In the genomic region with DNA sequence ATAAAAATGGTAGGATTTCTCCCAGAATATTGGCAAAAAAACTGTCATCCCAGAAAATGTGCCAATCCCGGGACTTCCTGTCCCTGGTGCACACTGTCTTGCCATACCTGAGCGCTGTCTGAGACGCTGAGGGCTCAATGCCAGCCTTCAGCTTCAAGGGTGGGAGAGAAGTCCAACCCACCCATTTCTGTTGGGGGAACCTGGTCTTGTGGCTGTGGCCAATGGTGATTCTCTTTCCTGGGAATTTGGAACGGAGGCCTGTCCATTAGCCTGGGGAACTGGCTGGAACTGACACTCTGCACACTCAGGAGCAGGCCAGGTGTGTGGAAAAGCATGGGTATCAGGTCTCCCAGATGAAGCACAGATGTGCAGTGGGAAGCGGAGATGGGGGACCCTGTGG, we compare ENCODE assay signal across 20 cellular contexts. TPM values are rescaled to one million over a fixed set of nuclear protein-coding genes. Genes with fewer than 3 reads are reported as not detected.
A peak's percentile ranks its signal among the peaks of the same experiment; 100 is the strongest.
DNase-seq lines count a peak whose midpoint lies in the region; ATAC-seq and TF ChIP-seq lines count a peak whose summit lies in the region.
"Had no signal": no experiment of that assay in that cellular context is flagged by ENCODE, and none has a peak within 500 bp of the region (broad histone marks: within the 10 kb centered on the region; RNA-seq: fewer than 3 reads in every experiment).

No MANE protein-coding gene starts in this region.

- peak; percentile 17 for DNase-seq in Right ventricle myocardium inferior (ENCODE audit: missing footprints)
- no peak for DNase-seq in left ventricle myocardium superior
- no peak for DNase-seq in right atrium auricular region (ENCODE audit: low spot score)
- DNase-seq in gastrocnemius medialis = peak in 1 of 2 donors; percentile 13
- peak; percentile 46 for DNase-seq in upper lobe of right lung
- no peak for DNase-seq in Ammon's horn (ENCODE audit: low spot score)
- no peak for DNase-seq in NCI-H446 (lab: John Stamatoyannopoulos, UW)
- DNase-seq in activated T-helper 1 cell treated with anti-CD3 and anti-CD28 coated beads, Interleukin-12 subunit alpha, Interleukin-12 subunit beta, Interleukin-2, Interleukin-4 antibody, amounts not matched to agents 30 ng/mL and 10 ng/mL and 1 ng/mL, durations not matched to agents 14 hours and 24 hours and 36 hours (ENCODE audit: low spot score) = no peak
- DNase-seq: 8988T, Caco-2, GDM1, HCEC 1CT, NCI-H1105, NCI-H2081, NCI-H510A, NCI-H748 treated with DMSO at 0.1 percent for 48 hours had no signal

- H3K9me3 Mint-ChIP-seq in activated T-helper 1 cell treated with anti-CD3 and anti-CD28 coated beads, Interleukin-12 subunit alpha, Interleukin-12 subunit beta, Interleukin-2, Interleukin-4 antibody, amounts not matched to agents 30 ng/mL and 10 ng/mL and 1 ng/mL, durations not matched to agents 14 hours and 24 hours and 36 hours = no peaks in the 10 kb centered on the region
- H3K9me3 Mint-ChIP-seq: GM23338 had no signal

- peaks cover 0 to 93% of the 10 kb centered on the region in 2 donors for H3K4me1 ChIP-seq in right atrium auricular region
- H3K4me1 ChIP-seq in gastrocnemius medialis = peaks cover 27 to 48% of the 10 kb centered on the region in 2 donors
- H3K4me1 ChIP-seq in upper lobe of right lung = peaks cover 43% of the 10 kb centered on the region

- H3K27me3 Mint-ChIP-seq in activated T-helper 1 cell treated with anti-CD3 and anti-CD28 coated beads, Interleukin-12 subunit alpha, Interleukin-12 subunit beta, Interleukin-2, Interleukin-4 antibody, amounts not matched to agents 30 ng/mL and 10 ng/mL and 1 ng/mL, durations not matched to agents 14 hours and 24 hours and 36 hours (ENCODE audit: insufficient read depth) = no peaks in the 10 kb centered on the region
- H3K27me3 Mint-ChIP-seq: B cell had no signal

- peaks cover 26% of the 10 kb centered on the region for H3K36me3 Mint-ChIP-seq in activated T-helper 1 cell treated with anti-CD3 and anti-CD28 coated beads, Interleukin-12 subunit alpha, Interleukin-12 subunit beta, Interleukin-2, Interleukin-4 antibody, amounts not matched to agents 30 ng/mL and 10 ng/mL and 1 ng/mL, durations not matched to agents 14 hours and 24 hours and 36 hours (ENCODE audit: low read depth)

- H3K36me3 ChIP-seq in right atrium auricular region (peaks cover 50% of the 10 kb centered on the region), gastrocnemius medialis (peaks cover 0 to 46% of the 10 kb centered on the region in 2 donors), upper lobe of right lung (peaks cover 65% of the 10 kb centered on the region)

- intact Hi-C loops in Right ventricle myocardium inferior (cut with DNase I) (no loop called here), left ventricle myocardium superior (cut with micrococcal nuclease) (no loop called here), gastrocnemius medialis (cut with DNase I; ENCODE audit: low total_unique reads) (no loop called here), upper lobe of right lung (cut with DNase I) (no loop called here)
- intact Hi-C loops in activated T-helper 1 cell treated with anti-CD3 and anti-CD28 coated beads, Interleukin-12 subunit alpha, Interleukin-12 subunit beta, Interleukin-2, Interleukin-4 antibody, amounts not matched to agents 30 ng/mL and 10 ng/mL and 1 ng/mL, durations not matched to agents 14 hours and 24 hours and 36 hours (cut with micrococcal nuclease) = no loop called here

- no peak overlapping the region for H3K4me3 Mint-ChIP-seq in activated T-helper 1 cell treated with anti-CD3 and anti-CD28 coated beads, Interleukin-12 subunit alpha, Interleukin-12 subunit beta, Interleukin-2, Interleukin-4 antibody, amounts not matched to agents 30 ng/mL and 10 ng/mL and 1 ng/mL, durations not matched to agents 14 hours and 24 hours and 36 hours
- H3K4me3 Mint-ChIP-seq: B cell, GM23338 had no signal

- no peak for TF ChIP-seq POLR2A in gastrocnemius medialis (IDR thresholded peaks at IDR 0.05)

- in situ Hi-C loops in gastrocnemius medialis (cut with MboI; ENCODE audit: low sequenced_read_pairs in 4 of 4) = no loop called here

- ATAC-seq in Right ventricle myocardium inferior (no peak), left ventricle myocardium superior (no peak), gastrocnemius medialis (no peak), upper lobe of right lung (no peak)
- ATAC-seq: GM23338 had no signal

- peaks cover 23% of the 10 kb centered on the region for H3K4me1 Mint-ChIP-seq in activated T-helper 1 cell treated with anti-CD3 and anti-CD28 coated beads, Interleukin-12 subunit alpha, Interleukin-12 subunit beta, Interleukin-2, Interleukin-4 antibody, amounts not matched to agents 30 ng/mL and 10 ng/mL and 1 ng/mL, durations not matched to agents 14 hours and 24 hours and 36 hours (ENCODE audit: low read depth)

- peak overlapping the region; percentile 96 to 98 for H3K27ac ChIP-seq in right atrium auricular region
- H3K27ac ChIP-seq in gastrocnemius medialis = peak overlapping the region; percentile 46 to 99 (median 94)
- no peak overlapping the region for H3K27ac ChIP-seq in upper lobe of right lung

- H3K27ac Mint-ChIP-seq in activated T-helper 1 cell treated with anti-CD3 and anti-CD28 coated beads, Interleukin-12 subunit alpha, Interleukin-12 subunit beta, Interleukin-2, Interleukin-4 antibody, amounts not matched to agents 30 ng/mL and 10 ng/mL and 1 ng/mL, durations not matched to agents 14 hours and 24 hours and 36 hours = no peak overlapping the region
- H3K27ac Mint-ChIP-seq: B cell, GM23338 had no signal

- TF ChIP-seq CTCF in right atrium auricular region (IDR thresholded peaks at IDR 0.05) (no peak), gastrocnemius medialis (IDR thresholded peaks at IDR 0.05 in 4 of 5, conservative IDR thresholded peaks at IDR 0.05 in 1 of 5) (no peak), upper lobe of right lung (IDR thresholded peaks at IDR 0.05) (no peak)

- no peaks in the 10 kb centered on the region for H3K9me3 ChIP-seq in right atrium auricular region
- no peaks in the 10 kb centered on the region for H3K9me3 ChIP-seq in gastrocnemius medialis
- no peaks in the 10 kb centered on the region for H3K9me3 ChIP-seq in upper lobe of right lung
- H3K9me3 ChIP-seq: Caco-2 had no signal

- H3K27me3 ChIP-seq in right atrium auricular region (no peaks in the 10 kb centered on the region), gastrocnemius medialis (no peaks in the 10 kb centered on the region), upper lobe of right lung (no peaks in the 10 kb centered on the region)

- no peak overlapping the region for H3K4me3 ChIP-seq in right atrium auricular region
- H3K4me3 ChIP-seq in gastrocnemius medialis = no peak overlapping the region
- H3K4me3 ChIP-seq in upper lobe of right lung = no peak overlapping the region
- H3K4me3 ChIP-seq: GM23338 had no signal

RNA-seq across cellular contexts. Expression of a gene that starts 6.7 kb away (rescaled TPM):
- 34.1 TPM for total RNA-seq in Right ventricle myocardium inferior
- 37.9 TPM for total RNA-seq in left ventricle myocardium superior
- 10 to 100 TPM; 38.5 to 53.9 TPM for total RNA-seq in right atrium auricular region
- total RNA-seq in gastrocnemius medialis = 10 to 100 TPM; 10.2 to 24.7 (median 18.1) TPM
- total RNA-seq in upper lobe of right lung = 45.4 TPM
- total RNA-seq in activated T-helper 1 cell treated with anti-CD3 and anti-CD28 coated beads, Interleukin-12 subunit alpha, Interleukin-12 subunit beta, Interleukin-2, Interleukin-4 antibody, amounts not matched to agents 30 ng/mL and 10 ng/mL and 1 ng/mL, durations not matched to agents 14 hours and 24 hours and 36 hours = 18.1 and 21.4 TPM in 2 replicates

RNA-seq across cellular contexts. Expression of a gene that starts 6.9 kb away (rescaled TPM):
- 15.7 TPM for total RNA-seq in Right ventricle myocardium inferior
- 15.4 TPM for total RNA-seq in left ventricle myocardium superior
- total RNA-seq in right atrium auricular region = 10 to 100 TPM; 14.8 to 15.2 TPM
- 10 to 100 TPM in 1 of 4 donors, 1 to 10 TPM in 3; 7.1 to 11.9 (median 9.5) TPM for total RNA-seq in gastrocnemius medialis
- total RNA-seq in upper lobe of right lung = 33.7 TPM
- 11.2 and 14.3 TPM in 2 replicates for total RNA-seq in activated T-helper 1 cell treated with anti-CD3 and anti-CD28 coated beads, Interleukin-12 subunit alpha, Interleukin-12 subunit beta, Interleukin-2, Interleukin-4 antibody, amounts not matched to agents 30 ng/mL and 10 ng/mL and 1 ng/mL, durations not matched to agents 14 hours and 24 hours and 36 hours

RNA-seq across cellular contexts. Expression of a gene that starts 37.1 kb away (rescaled TPM):
- 5.0 TPM for total RNA-seq in Right ventricle myocardium inferior
- 2.1 TPM for total RNA-seq in left ventricle myocardium superior
- total RNA-seq in right atrium auricular region = 1 to 10 TPM in 1 of 2 donors, under 1 TPM in 1; 0.85 to 1.7 TPM
- total RNA-seq in gastrocnemius medialis = 1 to 10 TPM in 1 of 4 donors, under 1 TPM in 1, not detected in 2; 1.00 to 1.4 TPM
- 4.7 TPM for total RNA-seq in upper lobe of right lung
- not detected in 2 replicates for total RNA-seq in activated T-helper 1 cell treated with anti-CD3 and anti-CD28 coated beads, Interleukin-12 subunit alpha, Interleukin-12 subunit beta, Interleukin-2, Interleukin-4 antibody, amounts not matched to agents 30 ng/mL and 10 ng/mL and 1 ng/mL, durations not matched to agents 14 hours and 24 hours and 36 hours
- total RNA-seq: B cell, Daoy had no signal

RNA-seq across cellular contexts. Expression of a gene that starts 48.5 kb away (rescaled TPM):
- total RNA-seq in Right ventricle myocardium inferior (8.2 TPM), left ventricle myocardium superior (5.5 TPM), right atrium auricular region (over 10,000 TPM; 98,870 to 132,613 TPM), gastrocnemius medialis (1 to 10 TPM in 2 of 4 donors, under 1 TPM in 1, not detected in 1; 0.53 to 4.2 (median 1.9) TPM), upper lobe of right lung (8.4 TPM)
- not detected in 2 replicates for total RNA-seq in activated T-helper 1 cell treated with anti-CD3 and anti-CD28 coated beads, Interleukin-12 subunit alpha, Interleukin-12 subunit beta, Interleukin-2, Interleukin-4 antibody, amounts not matched to agents 30 ng/mL and 10 ng/mL and 1 ng/mL, durations not matched to agents 14 hours and 24 hours and 36 hours
- total RNA-seq: B cell, Caco-2, Daoy, GM23338, OCI-LY7 had no signal

RNA-seq across cellular contexts. Expression of a gene that starts 59.6 kb away (rescaled TPM):
- total RNA-seq in Right ventricle myocardium inferior (5.1 TPM), left ventricle myocardium superior (not detected), right atrium auricular region (over 10,000 TPM in 1 of 2 donors, 1,000 to 10,000 TPM in 1; 1,081 to 10,488 TPM), gastrocnemius medialis (not detected), upper lobe of right lung (0.81 TPM)
- total RNA-seq in activated T-helper 1 cell treated with anti-CD3 and anti-CD28 coated beads, Interleukin-12 subunit alpha, Interleukin-12 subunit beta, Interleukin-2, Interleukin-4 antibody, amounts not matched to agents 30 ng/mL and 10 ng/mL and 1 ng/mL, durations not matched to agents 14 hours and 24 hours and 36 hours = not detected in 2 replicates
- total RNA-seq: B cell, GM23338, OCI-LY7 had no signal

Comparison
In these comparisons a context has a peak if more than half of its experiments do, and no peak if none do; other contexts are left out.
1. DNase-seq: peak in Right ventricle myocardium inferior (single experiment) and upper lobe of right lung (single experiment); none in left ventricle myocardium superior (single experiment), right atrium auricular region (single experiment), Ammon's horn (single experiment), NCI-H446 (0 of 2) and activated T-helper 1 cell treated with anti-CD3 and anti-CD28 coated beads, Interleukin-12 subunit alpha, Interleukin-12 subunit beta, Interleukin-2, Interleukin-4 antibody, amounts not matched to agents 30 ng/mL and 10 ng/mL and 1 ng/mL, durations not matched to agents 14 hours and 24 hours and 36 hours (single experiment).